8 cellular contexts compared by ENCODE assay signal in the genomic region with DNA sequence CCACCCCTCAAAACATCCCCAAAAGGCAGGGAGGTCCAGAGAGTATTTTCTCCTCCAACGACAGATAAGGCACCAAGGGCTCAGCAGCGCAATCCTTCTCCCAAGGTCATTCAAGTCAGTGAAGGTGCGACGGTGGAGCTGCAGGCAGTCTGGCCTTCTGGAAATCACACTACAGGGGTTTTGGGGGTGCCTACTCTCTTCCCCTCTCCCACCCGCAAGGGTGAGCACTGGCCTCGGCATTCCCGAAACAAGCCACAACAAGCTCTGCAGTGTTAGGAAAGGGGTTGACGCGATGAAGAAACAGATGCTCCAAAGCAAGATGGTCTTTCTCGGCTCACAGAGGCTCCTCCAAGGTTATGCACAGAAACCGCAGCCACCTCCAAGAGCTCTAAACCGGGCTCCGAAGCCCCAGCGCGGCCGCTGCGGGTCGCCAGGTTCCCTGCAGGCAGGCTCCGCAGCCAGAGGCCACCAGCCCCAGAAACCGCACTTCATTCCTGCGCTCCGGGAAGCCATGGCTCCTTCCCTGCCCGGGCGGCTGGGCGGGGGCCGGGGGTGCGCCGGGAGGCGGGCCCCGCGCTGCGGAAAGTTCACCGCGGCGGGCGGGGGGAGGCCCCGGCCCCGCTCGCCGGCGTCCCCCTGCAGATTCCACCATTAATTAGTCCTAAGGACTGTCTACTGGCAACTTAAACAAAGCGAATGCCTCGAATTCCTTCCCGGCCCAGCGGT. TPM values are rescaled to one million over a fixed set of nuclear protein-coding genes. Genes with fewer than 3 reads are reported as not detected.
DNase-seq lines count a peak whose midpoint lies in the region; ATAC-seq, FAIRE-seq and TF ChIP-seq lines count a peak whose summit lies in the region.

No MANE protein-coding gene starts in this region.

- H3K4me1 ChIP-seq in kidney (ENCODE audit: control insufficient read depth in 1 of 2, insufficient read depth in 1 of 2, low read depth in 1 of 2, low read length in 2 of 2): peaks cover 19 to 25% of the 10 kb centered on the region in 2 donors

- intact Hi-C loops in kidney (cut with DNase I): no loop called here

- H3K4me3 ChIP-seq in WERI-Rb-1 (ENCODE audit: low read depth, low read length) (peak overlapping the region; percentile 89), kidney (ENCODE audit: low read length in 2 of 2) (peak overlapping the region; percentile 74 to 95)

- no peak overlapping the region for H3K27ac Mint-ChIP-seq in central memory CD8-positive, alpha-beta T cell (ENCODE audit: low read depth)

- peak; percentile 31 for ATAC-seq in central memory CD8-positive, alpha-beta T cell (replicated peaks; ENCODE audit: extremely low read depth, poor library complexity, severe bottlenecking)
- ATAC-seq in GM21526 (IDR thresholded peaks at IDR 0.05; ENCODE audit: low FRiP score, unreplicated experiment): no peak
- no peak for ATAC-seq in HG03460 (IDR thresholded peaks at IDR 0.05; ENCODE audit: unreplicated experiment)

- peaks cover 8% of the 10 kb centered on the region for H3K36me3 Mint-ChIP-seq in central memory CD8-positive, alpha-beta T cell (ENCODE audit: insufficient read depth)

- no peaks in the 10 kb centered on the region for H3K27me3 Mint-ChIP-seq in central memory CD8-positive, alpha-beta T cell

- FAIRE-seq in kidney (lab: Jason Lieb, UNC): no peak

- H3K9me3 ChIP-seq in WERI-Rb-1 (ENCODE audit: severe bottlenecking) (no peaks in the 10 kb centered on the region), kidney (ENCODE audit: control insufficient read depth in 1 of 2, low read length in 2 of 2) (no peaks in the 10 kb centered on the region)

- TF ChIP-seq CTCF in WERI-Rb-1 (IDR thresholded peaks at IDR 0.05; ENCODE audit: low read depth, low read length) (no peak), kidney (IDR thresholded peaks at IDR 0.05; ENCODE audit: borderline replicate concordance, extremely low read depth, insufficient read depth) (no peak)

- no peaks in the 10 kb centered on the region for H3K36me3 ChIP-seq in WERI-Rb-1
- no peaks in the 10 kb centered on the region for H3K36me3 ChIP-seq in kidney (ENCODE audit: control insufficient read depth in 1 of 2, insufficient read depth in 2 of 2, low read length in 2 of 2)

- peak overlapping the region; percentile 58 to 86 for H3K9ac ChIP-seq in kidney (ENCODE audit: low read length in 2 of 2)

- DNase-seq in EH (ENCODE audit: low read depth): peak; percentile 83
- DNase-seq in HT-29 (ENCODE audit: low spot score): peak; percentile 53
- peak; percentile 27 for DNase-seq in WERI-Rb-1
- DNase-seq in central memory CD8-positive, alpha-beta T cell (ENCODE audit: low spot score in 2 of 2): peak; percentile 13 to 18
- peak; percentile 79 for DNase-seq in kidney
- DNase-seq in stimulated activated CD4-positive, alpha-beta T cell treated with anti-CD3 and anti-CD28 coated beads, Interleukin-1b, Interleukin-23, amount 100 ng/mL, for 48 hours: peak; percentile 15

- peak overlapping the region; percentile 96 for H3K4me3 Mint-ChIP-seq in central memory CD8-positive, alpha-beta T cell

- H3K9me3 Mint-ChIP-seq in central memory CD8-positive, alpha-beta T cell: no peaks in the 10 kb centered on the region

- H3K27ac ChIP-seq in WERI-Rb-1 (peak overlapping the region; percentile 34), kidney (ENCODE audit: low read depth in 2 of 2, low read length in 2 of 2) (peak overlapping the region; percentile 81 to 93)

- H3K4me1 Mint-ChIP-seq in central memory CD8-positive, alpha-beta T cell: peaks cover 32% of the 10 kb centered on the region

- H3K27me3 ChIP-seq in WERI-Rb-1 (ENCODE audit: insufficient read depth, low read depth, severe bottlenecking): no peaks in the 10 kb centered on the region

RNA-seq across cellular contexts. Expression of gene LUZP1, which starts 1.1 kb away (rescaled TPM):
- 14.4 and 16.4 TPM in 2 replicates for total RNA-seq in HT-29 (2014; rRNA removed; shearing (Covaris generic))
- total RNA-seq in kidney: 39.0 TPM
- polyA plus RNA-seq in kidney (ENCODE audit: insufficient read depth, low read depth, low replicate concordance): 6.7 TPM

RNA-seq across cellular contexts. Expression of gene HTR1D, which starts 49.8 kb away (rescaled TPM):
- total RNA-seq in HT-29 (2014; rRNA removed; shearing (Covaris generic)): 0.83 and 1.0 TPM in 2 replicates
- total RNA-seq in kidney: 0.09 TPM
- polyA plus RNA-seq in kidney (ENCODE audit: insufficient read depth, low read depth, low replicate concordance): not detected

Comparison
In these comparisons a context has a peak if more than half of its experiments do, and no peak if none do; other contexts are left out.
1. DNase-seq: peak in every context shown above with its lines; median percentile 83 in EH; 79 in kidney; 53 in HT-29; 27 in WERI-Rb-1; 16 in central memory CD8-positive, alpha-beta T cell; 15 in stimulated activated CD4-positive, alpha-beta T cell treated with anti-CD3 and anti-CD28 coated beads, Interleukin-1b, Interleukin-23, amount 100 ng/mL, for 48 hours.